ENCODE assay signal across 1 cellular context in genomic region chr15:34588046-34588674, GRCh38.
TF ChIP-seq lines count a peak whose summit lies in the region.

No MANE protein-coding gene starts in this region.

TF ChIP-seq in HepG2, 621 proteins besides CTCF, POLR2A, EP300 and RAD21 (continued from another document and continues in another):
- no peak for TF ChIP-seq KLF16 (CRISPR knock-in tag; IDR thresholded peaks at IDR 0.05)
- TF ChIP-seq ZZZ3 (CRISPR knock-in tag; IDR thresholded peaks at IDR 0.05; ENCODE audit: borderline replicate concordance): no peak
- no peak for TF ChIP-seq RFXAP (CRISPR knock-in tag; IDR thresholded peaks at IDR 0.05; ENCODE audit: borderline replicate concordance)
- no peak for TF ChIP-seq CREB1 (IDR thresholded peaks at IDR 0.05)
- TF ChIP-seq CREB1 (CRISPR knock-in tag; IDR thresholded peaks at IDR 0.05): no peak
- TF ChIP-seq STAG1 (CRISPR knock-in tag; IDR thresholded peaks at IDR 0.05): peak; percentile 92
- TF ChIP-seq KAT8 (CRISPR knock-in tag; IDR thresholded peaks at IDR 0.05): 0 out of 2 replicates have a peak, but pooled peaks have one; percentile 30
- no peak for TF ChIP-seq HNRNPK (IDR thresholded peaks at IDR 0.05; ENCODE audit: low read depth, low read length, poor library complexity, severe bottlenecking)
- no peak for TF ChIP-seq ZNF768 (CRISPR knock-in tag; IDR thresholded peaks at IDR 0.05)
- no peak for TF ChIP-seq ELF1 (CRISPR knock-in tag; IDR thresholded peaks at IDR 0.05)
- TF ChIP-seq NFYB (CRISPR knock-in tag; IDR thresholded peaks at IDR 0.05): 0 out of 2 replicates have a peak, but pooled peaks have one; percentile 14
- no peak for TF ChIP-seq ZC3H4 (CRISPR knock-in tag; IDR thresholded peaks at IDR 0.05; ENCODE audit: borderline replicate concordance)
- TF ChIP-seq SIX4 (CRISPR knock-in tag; IDR thresholded peaks at IDR 0.05): no peak
- TF ChIP-seq FOXP4 (CRISPR knock-in tag; IDR thresholded peaks at IDR 0.05): no peak
- TF ChIP-seq NCOA2 (CRISPR knock-in tag; IDR thresholded peaks at IDR 0.05): no peak
- TF ChIP-seq CBX5 (CRISPR knock-in tag; IDR thresholded peaks at IDR 0.05; ENCODE audit: borderline replicate concordance): no peak
- no peak for TF ChIP-seq U2AF2 (IDR thresholded peaks at IDR 0.05; ENCODE audit: low read depth, low read length)
- TF ChIP-seq ZNF776 (CRISPR knock-in tag; IDR thresholded peaks at IDR 0.05): no peak
- peak; percentile 15; the same call in 1 of the 2 replicates for TF ChIP-seq GATAD2A (CRISPR knock-in tag; IDR thresholded peaks at IDR 0.05)
- TF ChIP-seq YEATS2 (CRISPR knock-in tag; IDR thresholded peaks at IDR 0.05; ENCODE audit: borderline replicate concordance): peak; percentile 73
- TF ChIP-seq NR1H2 (CRISPR knock-in tag; IDR thresholded peaks at IDR 0.05; ENCODE audit: borderline replicate concordance, low read depth): no peak
- TF ChIP-seq ZNF264 (CRISPR knock-in tag; IDR thresholded peaks at IDR 0.05): no peak
- no peak for TF ChIP-seq ZNF558 (CRISPR knock-in tag; IDR thresholded peaks at IDR 0.05; ENCODE audit: borderline replicate concordance)
- TF ChIP-seq NFIC (IDR thresholded peaks at IDR 0.05; ENCODE audit: low read length): no peak
- TF ChIP-seq PPARG (CRISPR knock-in tag; conservative IDR thresholded peaks at IDR 0.05): no peak
- no peak for TF ChIP-seq ZNF296 (CRISPR knock-in tag; conservative IDR thresholded peaks at IDR 0.05)
- TF ChIP-seq SIN3B (IDR thresholded peaks at IDR 0.05; ENCODE audit: low read length): no peak
- TF ChIP-seq DR1 (CRISPR knock-in tag; IDR thresholded peaks at IDR 0.05): peak; percentile 83
- TF ChIP-seq ARID5B (CRISPR knock-in tag; IDR thresholded peaks at IDR 0.05): no peak
- TF ChIP-seq MAZ (IDR thresholded peaks at IDR 0.05; ENCODE audit: borderline replicate concordance, low read depth, low read length): no peak
- TF ChIP-seq MAZ (CRISPR knock-in tag; IDR thresholded peaks at IDR 0.05; ENCODE audit: low read depth): no peak
- no peak for TF ChIP-seq TP53 (CRISPR knock-in tag; conservative IDR thresholded peaks at IDR 0.05)
- TF ChIP-seq ZNF598 (CRISPR knock-in tag; IDR thresholded peaks at IDR 0.05; ENCODE audit: borderline replicate concordance): no peak
- TF ChIP-seq SIX1 (CRISPR knock-in tag; IDR thresholded peaks at IDR 0.05; ENCODE audit: borderline replicate concordance): no peak
- TF ChIP-seq ATAD3A (CRISPR knock-in tag; IDR thresholded peaks at IDR 0.05): no peak
- TF ChIP-seq JUNB (CRISPR knock-in tag; IDR thresholded peaks at IDR 0.05; ENCODE audit: borderline replicate concordance): no peak
- TF ChIP-seq RARG (CRISPR knock-in tag; IDR thresholded peaks at IDR 0.05; ENCODE audit: low read depth): no peak
- no peak for TF ChIP-seq MBD4 (IDR thresholded peaks at IDR 0.05; ENCODE audit: borderline replicate concordance, low read length)
- peak; percentile 74 for TF ChIP-seq SMC3 (IDR thresholded peaks at IDR 0.05; ENCODE audit: low read length)
- TF ChIP-seq SRSF1 (optimal IDR thresholded peaks at IDR 0.05; ENCODE audit: low read depth, low read length): no peak
- no peak for TF ChIP-seq NFE2L1 (CRISPR knock-in tag; IDR thresholded peaks at IDR 0.05; ENCODE audit: borderline replicate concordance)
- TF ChIP-seq SP5 (CRISPR knock-in tag; IDR thresholded peaks at IDR 0.05; ENCODE audit: borderline replicate concordance, low read depth): no peak
- TF ChIP-seq ZNF615 (CRISPR knock-in tag; IDR thresholded peaks at IDR 0.05; ENCODE audit: borderline replicate concordance): no peak
- peak; percentile 81 for TF ChIP-seq KDM5A (IDR thresholded peaks at IDR 0.05; ENCODE audit: borderline replicate concordance, low read length)
- no peak for TF ChIP-seq ARHGAP35 (CRISPR knock-in tag; IDR thresholded peaks at IDR 0.05; ENCODE audit: borderline replicate concordance)
- TF ChIP-seq TEF (CRISPR knock-in tag; IDR thresholded peaks at IDR 0.05): no peak
- TF ChIP-seq ZBTB10 (CRISPR knock-in tag; IDR thresholded peaks at IDR 0.05; ENCODE audit: borderline replicate concordance): no peak
- TF ChIP-seq E2F5 (CRISPR knock-in tag; conservative IDR thresholded peaks at IDR 0.05): no peak
- TF ChIP-seq DZIP1 (CRISPR knock-in tag; IDR thresholded peaks at IDR 0.05): no peak
- no peak for TF ChIP-seq NFKB2 (CRISPR knock-in tag; IDR thresholded peaks at IDR 0.05; ENCODE audit: borderline replicate concordance)
- TF ChIP-seq HOXA3 (CRISPR knock-in tag; IDR thresholded peaks at IDR 0.05): peak; percentile 46; the same call in 1 of the 2 replicates
- no peak for TF ChIP-seq ZNF513 (CRISPR knock-in tag; conservative IDR thresholded peaks at IDR 0.05)
- no peak for TF ChIP-seq RELA (CRISPR knock-in tag; IDR thresholded peaks at IDR 0.05)
- TF ChIP-seq SPEN (CRISPR knock-in tag; IDR thresholded peaks at IDR 0.05; ENCODE audit: low read depth): 0 out of 2 replicates have a peak, but pooled peaks have one; percentile 17
- TF ChIP-seq ZMYM4 (CRISPR knock-in tag; IDR thresholded peaks at IDR 0.05): peak; percentile 96
- TF ChIP-seq IRX3 (CRISPR knock-in tag; IDR thresholded peaks at IDR 0.05; ENCODE audit: borderline replicate concordance, low read depth): no peak
- TF ChIP-seq U2AF1 (optimal IDR thresholded peaks at IDR 0.05; ENCODE audit: low read depth, low read length): no peak
- no peak for TF ChIP-seq AHR (CRISPR knock-in tag; IDR thresholded peaks at IDR 0.05)
- TF ChIP-seq ZBTB8A (CRISPR knock-in tag; IDR thresholded peaks at IDR 0.05; ENCODE audit: borderline replicate concordance, low read depth): no peak
- TF ChIP-seq TAF15 (IDR thresholded peaks at IDR 0.05; ENCODE audit: low read depth, low read length, poor library complexity, severe bottlenecking): no peak
- TF ChIP-seq TERF1 (CRISPR knock-in tag; IDR thresholded peaks at IDR 0.05): no peak
- TF ChIP-seq ZNF761 (CRISPR knock-in tag; conservative IDR thresholded peaks at IDR 0.05): no peak
- TF ChIP-seq RARA (CRISPR knock-in tag; IDR thresholded peaks at IDR 0.05): no peak
- TF ChIP-seq ZNF232 (CRISPR knock-in tag; IDR thresholded peaks at IDR 0.05; ENCODE audit: borderline replicate concordance): no peak
